In the genomic region with DNA sequence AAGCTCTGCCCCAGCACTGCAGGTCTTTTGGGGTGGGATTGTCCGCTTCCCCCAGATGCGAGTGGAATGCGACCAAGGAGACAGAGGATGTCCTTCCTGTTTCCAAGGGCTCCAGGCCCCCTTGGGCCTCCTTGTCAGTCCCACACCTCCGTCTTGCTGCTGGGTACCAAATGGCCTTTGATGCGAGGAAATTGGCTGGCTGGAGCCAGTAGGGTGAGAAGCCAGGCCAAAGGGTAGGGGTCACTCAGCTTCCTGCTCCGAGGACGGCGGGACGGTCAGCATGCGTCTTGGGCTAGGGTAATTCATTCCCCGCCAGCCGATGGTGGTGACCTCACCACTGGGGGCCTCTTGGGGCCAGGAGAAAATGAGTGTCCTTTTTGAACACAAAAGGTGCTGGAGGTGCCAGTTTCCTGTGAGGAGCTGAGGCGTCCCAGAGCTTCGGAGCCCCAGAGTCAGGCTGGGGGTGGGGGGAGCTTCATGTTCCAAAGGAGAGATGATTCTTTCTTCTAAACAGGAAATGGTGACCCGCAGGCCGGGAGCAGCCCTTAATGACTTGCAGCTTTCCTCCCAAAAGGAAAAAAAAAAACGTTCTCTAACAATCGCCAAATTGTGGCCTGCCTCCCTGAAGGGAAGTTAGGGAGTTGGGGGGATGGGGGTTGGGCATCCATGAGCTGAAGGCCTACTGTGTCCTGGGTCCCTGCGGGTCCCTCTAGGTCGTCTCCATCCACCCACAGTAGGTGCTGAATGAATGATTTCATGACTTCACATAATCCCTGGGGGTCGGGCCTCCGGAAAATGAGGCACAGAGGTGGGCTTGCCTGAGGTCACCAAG, we compare ENCODE assay signal across 10 cellular contexts. TPM values are rescaled to one million over a fixed set of nuclear protein-coding genes. Genes with fewer than 3 reads are reported as not detected.
A peak's percentile ranks its signal among the peaks of the same experiment; 100 is the strongest.
DNase-seq lines count a peak whose midpoint lies in the region; ATAC-seq and TF ChIP-seq lines count a peak whose summit lies in the region.
"Had no signal": no experiment of that assay in that cellular context is flagged by ENCODE, and none has a peak within 500 bp of the region (broad histone marks: within the 10 kb centered on the region; RNA-seq: fewer than 3 reads in every experiment).

No MANE protein-coding gene starts in this region.

- no peak for TF ChIP-seq CTCF in WERI-Rb-1 (IDR thresholded peaks at IDR 0.05; ENCODE audit: low read depth, low read length)
- TF ChIP-seq CTCF in heart left ventricle (IDR thresholded peaks at IDR 0.05), result no peak
- TF ChIP-seq CTCF in psoas muscle (IDR thresholded peaks at IDR 0.05), result no peak

- H3K4me3 ChIP-seq in WERI-Rb-1 (ENCODE audit: low read depth, low read length), result no peak overlapping the region
- H3K4me3 ChIP-seq in heart left ventricle, result peak overlapping the region in 4 of 12 donors; percentile 1 to 32 (median 4)
- H3K4me3 ChIP-seq in psoas muscle, result peak overlapping the region; percentile 3
- H3K4me3 ChIP-seq in CD8-positive, alpha-beta memory T cell (ENCODE audit: low read length), result no peak overlapping the region
- H3K4me3 ChIP-seq: GM12878 had no signal

- DNase-seq in ELF-1 (ENCODE audit: low read depth, low spot score) (peak; percentile 66), WERI-Rb-1 (no peak), heart left ventricle (peak; percentile 75 to 83 (median 78)), psoas muscle (peak; percentile 70 to 84), left colon (no peak), SHP77 (lab: John Stamatoyannopoulos, UW) (no peak)
- DNase-seq in CD8-positive, alpha-beta memory T cell, result no peak
- no peak for DNase-seq in stimulated activated naive CD4-positive, alpha-beta T cell treated with Interleukin-2 at 50 U/mL for 16 hours (lab: John Stamatoyannopoulos, UW)

- no peaks in the 10 kb centered on the region for H3K36me3 Mint-ChIP-seq in CD8-positive, alpha-beta memory T cell

- H3K27ac ChIP-seq in WERI-Rb-1 (peak overlapping the region; percentile 37), heart left ventricle (peak overlapping the region; percentile 33 to 88 (median 76)), psoas muscle (peak overlapping the region; percentile 66)
- no peak overlapping the region for H3K27ac ChIP-seq in CD8-positive, alpha-beta memory T cell (ENCODE audit: low read depth, low read length)
- H3K27ac ChIP-seq: KMS-11 had no signal

- H3K9me3 ChIP-seq in WERI-Rb-1 (ENCODE audit: severe bottlenecking), result no peaks in the 10 kb centered on the region
- no peaks in the 10 kb centered on the region for H3K9me3 ChIP-seq in heart left ventricle
- no peaks in the 10 kb centered on the region for H3K9me3 ChIP-seq in psoas muscle
- no peaks in the 10 kb centered on the region for H3K9me3 ChIP-seq in CD8-positive, alpha-beta memory T cell (ENCODE audit: low read length)

- no peak overlapping the region for H3K27ac Mint-ChIP-seq in CD8-positive, alpha-beta memory T cell

- peaks cover 0 to 3% of the 10 kb centered on the region in 2 donors for H3K27me3 Mint-ChIP-seq in CD8-positive, alpha-beta memory T cell

- CTCF ChIA-PET in CD8-positive, alpha-beta memory T cell (lab: Charles Lee), result interaction anchor here (2.6 kb wide), 1 partner anchor 11 kb away, joined by 16 read pairs; no protein-coding TSS in a partner anchor

- WGBS in heart left ventricle, 4 donors, result 44 to 52% (median 47%) methylated on average over 21 to 22 of the region's 22 CpGs
- 52 to 61% (median 57%) methylated on average over 22 of the region's 22 CpGs for WGBS in psoas muscle, 3 donors

- intact Hi-C loops in heart left ventricle (cut with DNase I) (loop anchor here in 2 of 10 donors (5.0 to 10.0 kb wide), 2 partner anchors 58 to 475 kb away; no protein-coding TSS in a partner anchor), psoas muscle (cut with DNase I) (loop anchor here in 1 of 2 donors (5.0 kb wide), 1 partner anchor 43 kb away; no protein-coding TSS in a partner anchor), left colon (cut with DNase I, micrococcal nuclease) (no loop called here)

- H3K4me1 ChIP-seq in heart left ventricle, result peaks cover 4 to 82% (median 39%) of the 10 kb centered on the region in 12 donors
- peaks cover 19% of the 10 kb centered on the region for H3K4me1 ChIP-seq in psoas muscle
- no peaks in the 10 kb centered on the region for H3K4me1 ChIP-seq in CD8-positive, alpha-beta memory T cell (ENCODE audit: insufficient read depth, low read length)

- H3K4me3 Mint-ChIP-seq in CD8-positive, alpha-beta memory T cell, result no peak overlapping the region

- H3K27me3 ChIP-seq in WERI-Rb-1 (ENCODE audit: insufficient read depth, low read depth, severe bottlenecking) (no peaks in the 10 kb centered on the region), heart left ventricle (no peaks in the 10 kb centered on the region), psoas muscle (ENCODE audit: insufficient read depth in 3 of 3, low read length in 2 of 3) (no peaks in the 10 kb centered on the region)
- no peaks in the 10 kb centered on the region for H3K27me3 ChIP-seq in CD8-positive, alpha-beta memory T cell (ENCODE audit: insufficient read depth, low read length, poor library complexity, severe bottlenecking)

- POLR2A ChIA-PET in CD8-positive, alpha-beta memory T cell (lab: Charles Lee), result interaction anchor here (0.7 kb wide), 1 partner anchor 498 kb away, joined by 3 read pairs; no protein-coding TSS in a partner anchor

- H3K36me3 ChIP-seq in WERI-Rb-1 (peaks cover 43% of the 10 kb centered on the region), heart left ventricle (peaks cover 0 to 9% (median 0%) of the 10 kb centered on the region in 9 donors), psoas muscle (ENCODE audit: insufficient read depth in 1 of 2, low read depth in 1 of 2) (peaks cover 0 to 4% of the 10 kb centered on the region in 2 donors)
- H3K36me3 ChIP-seq in CD8-positive, alpha-beta memory T cell (ENCODE audit: insufficient read depth, low read length), result no peaks in the 10 kb centered on the region

- H3K9me3 Mint-ChIP-seq in CD8-positive, alpha-beta memory T cell, result no peaks in the 10 kb centered on the region

- ATAC-seq in heart left ventricle, result peak; percentile 55 to 84 (median 64)
- ATAC-seq in psoas muscle, result peak; percentile 26 to 60 (median 32)
- ATAC-seq in left colon, result no peak
- ATAC-seq: GM12878 had no signal

- H3K4me1 Mint-ChIP-seq in CD8-positive, alpha-beta memory T cell, result no peaks in the 10 kb centered on the region

- no peak for TF ChIP-seq POLR2A in heart left ventricle (IDR thresholded peaks at IDR 0.05)

RNA-seq across cellular contexts. Expression of a gene that starts 6.7 kb away (rescaled TPM):
- total RNA-seq in heart left ventricle, result 1 to 10 TPM in 6 of 9 donors, under 1 TPM in 3; 0.37 to 6.7 (median 1.6) TPM
- 1 to 10 TPM in 1 of 2 donors, under 1 TPM in 1; 0.95 to 3.1 TPM for polyA plus RNA-seq in heart left ventricle
- total RNA-seq in psoas muscle, result 1 to 10 TPM in 2 of 4 donors, under 1 TPM in 2; 0.75 to 3.0 (median 1.9) TPM
- polyA plus RNA-seq in psoas muscle, result 1 to 10 TPM in 2 of 3 donors, under 1 TPM in 1; 0.49 to 4.6 (median 1.1) TPM
- under 1 TPM; 0.25 to 0.46 TPM for total RNA-seq in left colon
- under 1 TPM; 0.42 to 0.49 TPM for total RNA-seq in CD8-positive, alpha-beta memory T cell
- 0.60 TPM for polyA plus RNA-seq in CD8-positive, alpha-beta memory T cell

RNA-seq across cellular contexts. Expression of a gene that starts 53.3 kb away (rescaled TPM):
- total RNA-seq in heart left ventricle (100 to 1,000 TPM in 2 of 9 donors, 10 to 100 TPM in 7; 42.1 to 128 (median 52.4) TPM), psoas muscle (100 to 1,000 TPM in 1 of 4 donors, 10 to 100 TPM in 3; 67.0 to 104 (median 82.4) TPM), left colon (10 to 100 TPM; 75.7 to 84.1 TPM)
- polyA plus RNA-seq in heart left ventricle (10 to 100 TPM; 36.5 to 48.5 TPM), psoas muscle (10 to 100 TPM; 30.8 to 83.6 (median 79.7) TPM)
- 10 to 100 TPM; 64.0 to 67.1 TPM for total RNA-seq in CD8-positive, alpha-beta memory T cell
- polyA plus RNA-seq in CD8-positive, alpha-beta memory T cell, result 112 TPM

Comparison
In these comparisons a context has a peak if more than half of its experiments do, and no peak if none do; other contexts are left out.
1. DNase-seq: peak in ELF-1 (single experiment), heart left ventricle (5 of 5) and psoas muscle (2 of 2); none in WERI-Rb-1 (single experiment), left colon (0 of 2), SHP77 (0 of 2), CD8-positive, alpha-beta memory T cell (0 of 5) and stimulated activated naive CD4-positive, alpha-beta T cell treated with Interleukin-2 at 50 U/mL for 16 hours (single experiment).